Comparison of ENCODE assay signal across 11 cellular contexts in the genomic region with DNA sequence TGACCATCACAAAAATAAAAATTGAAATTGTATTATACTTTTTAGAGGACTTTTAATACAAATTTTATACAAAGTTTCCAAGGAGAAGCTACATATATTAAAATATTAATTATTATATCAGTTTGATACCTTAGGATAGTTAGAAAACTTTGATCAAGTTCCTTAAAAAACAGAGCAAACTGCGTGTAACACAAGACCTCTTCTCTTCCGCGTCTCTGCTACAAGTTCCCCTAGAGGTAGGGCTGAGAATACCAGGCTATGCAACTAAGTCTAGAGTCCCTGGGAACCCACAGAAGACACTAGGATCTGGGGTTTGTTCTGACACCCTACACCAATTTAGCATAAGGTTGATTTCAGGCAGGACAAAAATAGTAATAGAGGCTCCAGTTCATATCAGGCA.
DNase-seq lines count a peak whose midpoint lies in the region; ATAC-seq and TF ChIP-seq lines count a peak whose summit lies in the region.
"Had no signal": no experiment of that assay in that cellular context is flagged by ENCODE, and none has a peak within 500 bp of the region (broad histone marks: within the 10 kb centered on the region; RNA-seq: fewer than 3 reads in every experiment).

No MANE protein-coding gene starts in this region.

- no peak overlapping the region for H3K4me2 ChIP-seq in OCI-LY1 (ENCODE audit: low read length)

- intact Hi-C loops in MCF 10A (cut with micrococcal nuclease), result no loop called here
- intact Hi-C loops in breast epithelium (cut with DNase I; ENCODE audit: low total_unique reads), result no loop called here
- intact Hi-C loops in upper lobe of right lung (cut with DNase I), result no loop called here

- H3K36me3 Mint-ChIP-seq in MCF 10A (ENCODE audit: insufficient read depth, unreplicated experiment), result no peaks in the 10 kb centered on the region

- H3K4me3 ChIP-seq in breast epithelium, result no peak overlapping the region
- no peak overlapping the region for H3K4me3 ChIP-seq in OCI-LY1 (ENCODE audit: low read depth, low read length, poor library complexity, severe bottlenecking)
- H3K4me3 ChIP-seq in fibroblast of pulmonary artery (replicated peaks; ENCODE audit: low read depth, low read length), result no peak overlapping the region
- no peak overlapping the region for H3K4me3 ChIP-seq in upper lobe of right lung

- no peak overlapping the region for H2AFZ ChIP-seq in OCI-LY1 (ENCODE audit: low read length)

- no peak overlapping the region for H3K27ac Mint-ChIP-seq in MCF 10A (ENCODE audit: low read depth, unreplicated experiment)
- H3K27ac Mint-ChIP-seq: activated CD4-positive, alpha-beta T cell treated with anti-CD3 and anti-CD28 coated beads, Interleukin-2, amount 10 ng/mL, durations not matched to agents 7 days and 5 days had no signal

- no peaks in the 10 kb centered on the region for H3K4me1 Mint-ChIP-seq in MCF 10A (ENCODE audit: insufficient read depth, unreplicated experiment)
- H3K4me1 Mint-ChIP-seq: activated CD4-positive, alpha-beta T cell treated with anti-CD3 and anti-CD28 coated beads, Interleukin-2, amount 10 ng/mL, durations not matched to agents 7 days and 5 days had no signal

- peak; percentile 28 for DNase-seq in MCF 10A (ENCODE audit: unreplicated experiment)
- no peak for DNase-seq in breast epithelium (ENCODE audit: low spot score in 2 of 2)
- peak; percentile 3 for DNase-seq in fibroblast of pulmonary artery (ENCODE audit: low read depth)
- DNase-seq in upper lobe of right lung, result no peak
- DNase-seq in T-helper 9 cell, result no peak
- DNase-seq in putamen (ENCODE audit: low spot score), result no peak
- DNase-seq in NCI-H1417 treated with DMSO at 0.1 percent for 48 hours (lab: John Stamatoyannopoulos, UW), result no peak
- DNase-seq: activated CD4-positive, alpha-beta T cell treated with anti-CD3 and anti-CD28 coated beads, Interleukin-2, amount 10 ng/mL, durations not matched to agents 7 days and 5 days; C1 segment of cervical spinal cord; KG1 had no signal

- TF ChIP-seq POLR2A in breast epithelium (IDR thresholded peaks at IDR 0.05), result no peak

- H3K9ac ChIP-seq in OCI-LY1 (ENCODE audit: low read length), result no peak overlapping the region

- no peaks in the 10 kb centered on the region for H3F3A ChIP-seq in OCI-LY1 (ENCODE audit: insufficient read depth, low read length)

- peak; percentile 27 for TF ChIP-seq CTCF in MCF 10A (IDR thresholded peaks at IDR 0.05; ENCODE audit: unreplicated experiment)
- no peak for TF ChIP-seq CTCF in breast epithelium (IDR thresholded peaks at IDR 0.05)
- peak; percentile 11; the same call in 1 of the 2 replicates for TF ChIP-seq CTCF in OCI-LY1 (IDR thresholded peaks at IDR 0.05; ENCODE audit: low read length)
- peak; percentile 56 for TF ChIP-seq CTCF in fibroblast of pulmonary artery (IDR thresholded peaks at IDR 0.05; ENCODE audit: low read length, missing control alignments)
- peak; percentile 22 for TF ChIP-seq CTCF in upper lobe of right lung (IDR thresholded peaks at IDR 0.05)

- H3K9me3 ChIP-seq in breast epithelium (no peaks in the 10 kb centered on the region), OCI-LY1 (ENCODE audit: low read length) (no peaks in the 10 kb centered on the region), upper lobe of right lung (no peaks in the 10 kb centered on the region)

- no peaks in the 10 kb centered on the region for H4K20me1 ChIP-seq in OCI-LY1 (ENCODE audit: insufficient read depth, low read length)

- H3K4me3 Mint-ChIP-seq in MCF 10A (ENCODE audit: unreplicated experiment), result no peak overlapping the region
- H3K4me3 Mint-ChIP-seq: activated CD4-positive, alpha-beta T cell treated with anti-CD3 and anti-CD28 coated beads, Interleukin-2, amount 10 ng/mL, durations not matched to agents 7 days and 5 days had no signal

- POLR2A ChIA-PET in MCF 10A (lab: Yijun Ruan, JAX), result no interaction called here

- H3K27ac ChIP-seq in breast epithelium, result no peak overlapping the region
- no peak overlapping the region for H3K27ac ChIP-seq in OCI-LY1 (ENCODE audit: low read depth, low read length, poor library complexity, severe bottlenecking)
- H3K27ac ChIP-seq in upper lobe of right lung, result no peak overlapping the region

- no TSS peak for BruUV-seq in MCF 10A (replicated peaks; lab: Mats Ljungman, UMichigan)

- ATAC-seq in upper lobe of right lung, result no peak

- H3K36me3 ChIP-seq in breast epithelium, result no peaks in the 10 kb centered on the region
- no peaks in the 10 kb centered on the region for H3K36me3 ChIP-seq in OCI-LY1 (ENCODE audit: insufficient read depth, low read length)
- H3K36me3 ChIP-seq in upper lobe of right lung, result no peaks in the 10 kb centered on the region

- peaks cover 5% of the 10 kb centered on the region for H3K9me3 Mint-ChIP-seq in MCF 10A (ENCODE audit: unreplicated experiment)

- H3K4me1 ChIP-seq in breast epithelium (no peaks in the 10 kb centered on the region), OCI-LY1 (ENCODE audit: insufficient read depth, low read length, severe bottlenecking) (no peaks in the 10 kb centered on the region), upper lobe of right lung (no peaks in the 10 kb centered on the region)

- no peaks in the 10 kb centered on the region for H3K79me2 ChIP-seq in OCI-LY1 (ENCODE audit: insufficient read depth, low read length)

- H3K27me3 ChIP-seq in breast epithelium (no peaks in the 10 kb centered on the region), OCI-LY1 (ENCODE audit: insufficient read depth, low read length) (no peaks in the 10 kb centered on the region), upper lobe of right lung (no peaks in the 10 kb centered on the region)

- no peaks in the 10 kb centered on the region for H3K9me2 ChIP-seq in OCI-LY1 (ENCODE audit: low read depth, low read length)

- CTCF ChIA-PET in MCF 10A (lab: Yijun Ruan, JAX), result no interaction called here

- peaks cover 50% of the 10 kb centered on the region for H3K27me3 Mint-ChIP-seq in MCF 10A (ENCODE audit: insufficient read depth, unreplicated experiment)
- H3K27me3 Mint-ChIP-seq: activated CD4-positive, alpha-beta T cell treated with anti-CD3 and anti-CD28 coated beads, Interleukin-2, amount 10 ng/mL, durations not matched to agents 7 days and 5 days had no signal

Comparison
In these comparisons a context has a peak if more than half of its experiments do, and no peak if none do; other contexts are left out.
1. DNase-seq: peak in MCF 10A (single experiment) and fibroblast of pulmonary artery (single experiment); none in breast epithelium (0 of 2), upper lobe of right lung (single experiment), T-helper 9 cell (single experiment), putamen (single experiment) and NCI-H1417 treated with DMSO at 0.1 percent for 48 hours (single experiment).
2. CTCF ChIP-seq: peak in MCF 10A (single experiment), OCI-LY1 (single experiment), fibroblast of pulmonary artery (single experiment) and upper lobe of right lung (single experiment); none in breast epithelium (0 of 3).